ENCODE assay signal across 1 cellular context in genomic region chr6:27752038-27752885, GRCh38.
TF ChIP-seq lines count a peak whose summit lies in the region.

No MANE protein-coding gene starts in this region.

TF ChIP-seq in GM12878, 131 proteins besides CTCF, POLR2A, EP300 and RAD21 (continued from another document):
- TF ChIP-seq IRF5 (IDR thresholded peaks at IDR 0.05; ENCODE audit: borderline replicate concordance) (no peak), STAT1 (conservative IDR thresholded peaks at IDR 0.05) (no peak), GATAD2B (conservative IDR thresholded peaks at IDR 0.05; ENCODE audit: low read depth) (no peak), NFIC (IDR thresholded peaks at IDR 0.05; ENCODE audit: low read depth, low read length) (0 out of 2 replicates have a peak, but pooled peaks have one; percentile 13), TARDBP (IDR thresholded peaks at IDR 0.05; ENCODE audit: borderline replicate concordance) (no peak), RCOR1 (conservative IDR thresholded peaks at IDR 0.05; ENCODE audit: low read depth, low read length) (no peak), BCLAF1 (IDR thresholded peaks at IDR 0.05) (no peak), NKRF (conservative IDR thresholded peaks at IDR 0.05) (peak; percentile 69), ZNF384 (IDR thresholded peaks at IDR 0.05; ENCODE audit: borderline replicate concordance, low read depth, low read length) (no peak; the same call in 1 of the 2 replicates), YBX1 (IDR thresholded peaks at IDR 0.05) (no peak), SREBF2 (IDR thresholded peaks at IDR 0.05; ENCODE audit: low read length) (no peak), POU2F2 (IDR thresholded peaks at IDR 0.05; ENCODE audit: borderline replicate concordance, low read depth, low read length) (0 out of 3 replicates have a peak, but pooled peaks have one; percentile 27), PRDM15 (CRISPR knock-in tag; IDR thresholded peaks at IDR 0.05) (no peak), DPF2 (IDR thresholded peaks at IDR 0.05) (0 out of 2 replicates have a peak, but pooled peaks have one; percentile 2), E4F1 (IDR thresholded peaks at IDR 0.05; ENCODE audit: borderline replicate concordance, partially characterized antibody) (no peak), STAT3 (IDR thresholded peaks at IDR 0.05; ENCODE audit: low read depth, low read length) (no peak), CHD1 (IDR thresholded peaks at IDR 0.05; ENCODE audit: low read depth, low read length) (no peak), IRF3 (IDR thresholded peaks at IDR 0.05) (no peak), SP1 (IDR thresholded peaks at IDR 0.05; ENCODE audit: low read depth, low read length) (no peak)
